Comparison of ENCODE assay signal across 16 cellular contexts in genomic region chr18:79983793-79984192, GRCh38. TPM values are rescaled to one million over a fixed set of nuclear protein-coding genes. Genes with fewer than 3 reads are reported as not detected.
DNase-seq lines count a peak whose midpoint lies in the region; ATAC-seq and TF ChIP-seq lines count a peak whose summit lies in the region.
"Had no signal": no experiment of that assay in that cellular context is flagged by ENCODE, and none has a peak within 500 bp of the region (broad histone marks: within the 10 kb centered on the region; RNA-seq: fewer than 3 reads in every experiment).

No MANE protein-coding gene starts in this region.

- DNase-seq in NK-92 treated with Interleukin-12 subunit alpha and Interleukin-12 subunit beta, amount 100 ng/mL, for 24 hours (lab: John Stamatoyannopoulos, UW): peak; percentile 59
- DNase-seq in NK-92 (lab: John Stamatoyannopoulos, UW; ENCODE audit: unreplicated experiment) (no peak), mesenteric fat pad (ENCODE audit: low spot score) (peak; percentile 26), epidermal melanocyte (ENCODE audit: insufficient read length, low spot score) (no peak)
- DNase-seq in CD4-positive, alpha-beta T cell: no peak
- peak; percentile 43 for DNase-seq in activated CD8-positive, alpha-beta T cell treated with anti-CD3 and anti-CD28 coated beads, Interleukin-2, amount 10 ng/mL, durations not matched to agents 7 days and 5 days
- DNase-seq in stimulated activated CD4-positive, alpha-beta T cell treated with anti-CD3 and anti-CD28 coated beads, Interleukin-1b, Interleukin-23, amount 100 ng/mL, for 48 hours: no peak
- DNase-seq: BE2C, brain microvascular endothelial cell, kidney glomerular epithelial cell, midbrain, MV-4-11, NCI-H1930, RPMI8226 had no signal

- H3K4me3 Mint-ChIP-seq in CD4-positive, alpha-beta T cell: peak overlapping the region; percentile 52
- peak overlapping the region; percentile 32 for H3K4me3 Mint-ChIP-seq in activated CD8-positive, alpha-beta T cell treated with anti-CD3 and anti-CD28 coated beads, Interleukin-2, amount 10 ng/mL, durations not matched to agents 7 days and 5 days

- no peak for ATAC-seq in CD4-positive, alpha-beta T cell (ENCODE audit: poor library complexity)
- peak; percentile 16 for ATAC-seq in activated CD8-positive, alpha-beta T cell treated with anti-CD3 and anti-CD28 coated beads, Interleukin-2, amount 10 ng/mL, durations not matched to agents 7 days and 5 days
- no peak for ATAC-seq in GM18498 (IDR thresholded peaks at IDR 0.05; ENCODE audit: unreplicated experiment)

- POLR2A ChIA-PET in CD4-positive, alpha-beta T cell (lab: Charles Lee): interaction anchor here (1.5 kb wide), 1 partner anchor 32 kb away, joined by 4 read pairs; no protein-coding TSS in a partner anchor
- POLR2A ChIA-PET in activated CD8-positive, alpha-beta T cell treated with anti-CD3 and anti-CD28 coated beads, Interleukin-2, amount 10 ng/mL, durations not matched to agents 7 days and 5 days (lab: Charles Lee): interaction anchor here (0.8 to 1.5 kb wide), 2 partner anchors 30 to 32 kb away, joined by 3 to 6 read pairs; partner anchors contain the start of gene SLC66A2

- H3K27ac Mint-ChIP-seq in CD4-positive, alpha-beta T cell: peak overlapping the region; percentile 80
- H3K27ac Mint-ChIP-seq in activated CD8-positive, alpha-beta T cell treated with anti-CD3 and anti-CD28 coated beads, Interleukin-2, amount 10 ng/mL, durations not matched to agents 7 days and 5 days: peak overlapping the region; percentile 33

- no peaks in the 10 kb centered on the region for H3K9me3 ChIP-seq in CD4-positive, alpha-beta T cell (ENCODE audit: control insufficient read depth, low read length)
- H3K9me3 ChIP-seq: BE2C had no signal

- no peak overlapping the region for H3K27ac ChIP-seq in CD4-positive, alpha-beta T cell (ENCODE audit: low read depth, low read length)
- H3K27ac ChIP-seq: 22Rv1, brain microvascular endothelial cell had no signal

- peaks cover 76% of the 10 kb centered on the region for H3K4me1 Mint-ChIP-seq in CD4-positive, alpha-beta T cell (ENCODE audit: low read depth)
- peaks cover 71% of the 10 kb centered on the region for H3K4me1 Mint-ChIP-seq in activated CD8-positive, alpha-beta T cell treated with anti-CD3 and anti-CD28 coated beads, Interleukin-2, amount 10 ng/mL, durations not matched to agents 7 days and 5 days (ENCODE audit: low read depth)

- peaks cover 63% of the 10 kb centered on the region for H3K36me3 Mint-ChIP-seq in CD4-positive, alpha-beta T cell (ENCODE audit: low read depth)
- H3K36me3 Mint-ChIP-seq in activated CD8-positive, alpha-beta T cell treated with anti-CD3 and anti-CD28 coated beads, Interleukin-2, amount 10 ng/mL, durations not matched to agents 7 days and 5 days (ENCODE audit: low read depth): peaks cover 57% of the 10 kb centered on the region

- no peak for TF ChIP-seq CTCF in CD4-positive, alpha-beta T cell (IDR thresholded peaks at IDR 0.05)

- no peaks in the 10 kb centered on the region for H3K27me3 Mint-ChIP-seq in CD4-positive, alpha-beta T cell
- H3K27me3 Mint-ChIP-seq in activated CD8-positive, alpha-beta T cell treated with anti-CD3 and anti-CD28 coated beads, Interleukin-2, amount 10 ng/mL, durations not matched to agents 7 days and 5 days (ENCODE audit: low read depth): no peaks in the 10 kb centered on the region

- no peaks in the 10 kb centered on the region for H3K9me3 Mint-ChIP-seq in CD4-positive, alpha-beta T cell
- H3K9me3 Mint-ChIP-seq in activated CD8-positive, alpha-beta T cell treated with anti-CD3 and anti-CD28 coated beads, Interleukin-2, amount 10 ng/mL, durations not matched to agents 7 days and 5 days (ENCODE audit: insufficient read depth): no peaks in the 10 kb centered on the region

- CTCF ChIA-PET in CD4-positive, alpha-beta T cell (lab: Charles Lee): interaction anchor here (1.1 kb wide), 1 partner anchor 32 kb away, joined by 3 read pairs; the partner anchor contains the start of gene SLC66A2
- CTCF ChIA-PET in activated CD8-positive, alpha-beta T cell treated with anti-CD3 and anti-CD28 coated beads, Interleukin-2, amount 10 ng/mL, durations not matched to agents 7 days and 5 days (lab: Charles Lee): interaction anchor here (1.1 to 1.8 kb wide), 2 partner anchors 10 to 50 kb away, joined by 3 to 8 read pairs; partner anchors contain the start of gene RBFA

- no peaks in the 10 kb centered on the region for H3K27me3 ChIP-seq in CD4-positive, alpha-beta T cell (ENCODE audit: control insufficient read depth, insufficient read depth, low read length)
- H3K27me3 ChIP-seq: BE2C, brain microvascular endothelial cell had no signal

- intact Hi-C loops in CD4-positive, alpha-beta T cell (cut with DNase I, micrococcal nuclease): no loop called here

RNA-seq across cellular contexts. Expression of gene TXNL4A, which starts 4.6 kb away (rescaled TPM):
- 10 to 100 TPM; 55.0 to 55.7 TPM for total RNA-seq in CD4-positive, alpha-beta T cell
- total RNA-seq in activated CD8-positive, alpha-beta T cell treated with anti-CD3 and anti-CD28 coated beads, Interleukin-2, amount 10 ng/mL, durations not matched to agents 7 days and 5 days: 100 to 1,000 TPM; 132 to 136 TPM
- total RNA-seq in mesenteric fat pad: 107 TPM

RNA-seq across cellular contexts. Expression of gene HSBP1L1, which starts 19.4 kb away (rescaled TPM):
- 10 to 100 TPM; 42.6 to 42.7 TPM for total RNA-seq in CD4-positive, alpha-beta T cell
- 1 to 10 TPM in 1 of 2 experiments, under 1 TPM in 1; 0.50 to 1.5 TPM for total RNA-seq in activated CD8-positive, alpha-beta T cell treated with anti-CD3 and anti-CD28 coated beads, Interleukin-2, amount 10 ng/mL, durations not matched to agents 7 days and 5 days
- total RNA-seq in mesenteric fat pad: 18.8 TPM

RNA-seq across cellular contexts. Expression of gene SLC66A2, which starts 32.3 kb away (rescaled TPM):
- 10 to 100 TPM; 44.5 to 44.8 TPM for total RNA-seq in CD4-positive, alpha-beta T cell
- 10 to 100 TPM; 21.6 to 23.2 TPM for total RNA-seq in activated CD8-positive, alpha-beta T cell treated with anti-CD3 and anti-CD28 coated beads, Interleukin-2, amount 10 ng/mL, durations not matched to agents 7 days and 5 days
- total RNA-seq in mesenteric fat pad: 85.9 TPM

RNA-seq across cellular contexts. Expression of gene RBFA, which starts 50.4 kb away (rescaled TPM):
- 10 to 100 TPM; 11.2 to 12.3 TPM for total RNA-seq in CD4-positive, alpha-beta T cell
- 10 to 100 TPM; 25.2 to 26.2 TPM for total RNA-seq in activated CD8-positive, alpha-beta T cell treated with anti-CD3 and anti-CD28 coated beads, Interleukin-2, amount 10 ng/mL, durations not matched to agents 7 days and 5 days
- total RNA-seq in mesenteric fat pad: 31.7 TPM

Comparison
In these comparisons a context has a peak if more than half of its experiments do, and no peak if none do; other contexts are left out.
1. DNase-seq: peak in NK-92 treated with Interleukin-12 subunit alpha and Interleukin-12 subunit beta, amount 100 ng/mL, for 24 hours (single experiment), activated CD8-positive, alpha-beta T cell treated with anti-CD3 and anti-CD28 coated beads, Interleukin-2, amount 10 ng/mL, durations not matched to agents 7 days and 5 days (single experiment) and mesenteric fat pad (single experiment); none in NK-92 (single experiment), CD4-positive, alpha-beta T cell (0 of 10), epidermal melanocyte (single experiment) and stimulated activated CD4-positive, alpha-beta T cell treated with anti-CD3 and anti-CD28 coated beads, Interleukin-1b, Interleukin-23, amount 100 ng/mL, for 48 hours (single experiment).